In the genomic region with DNA sequence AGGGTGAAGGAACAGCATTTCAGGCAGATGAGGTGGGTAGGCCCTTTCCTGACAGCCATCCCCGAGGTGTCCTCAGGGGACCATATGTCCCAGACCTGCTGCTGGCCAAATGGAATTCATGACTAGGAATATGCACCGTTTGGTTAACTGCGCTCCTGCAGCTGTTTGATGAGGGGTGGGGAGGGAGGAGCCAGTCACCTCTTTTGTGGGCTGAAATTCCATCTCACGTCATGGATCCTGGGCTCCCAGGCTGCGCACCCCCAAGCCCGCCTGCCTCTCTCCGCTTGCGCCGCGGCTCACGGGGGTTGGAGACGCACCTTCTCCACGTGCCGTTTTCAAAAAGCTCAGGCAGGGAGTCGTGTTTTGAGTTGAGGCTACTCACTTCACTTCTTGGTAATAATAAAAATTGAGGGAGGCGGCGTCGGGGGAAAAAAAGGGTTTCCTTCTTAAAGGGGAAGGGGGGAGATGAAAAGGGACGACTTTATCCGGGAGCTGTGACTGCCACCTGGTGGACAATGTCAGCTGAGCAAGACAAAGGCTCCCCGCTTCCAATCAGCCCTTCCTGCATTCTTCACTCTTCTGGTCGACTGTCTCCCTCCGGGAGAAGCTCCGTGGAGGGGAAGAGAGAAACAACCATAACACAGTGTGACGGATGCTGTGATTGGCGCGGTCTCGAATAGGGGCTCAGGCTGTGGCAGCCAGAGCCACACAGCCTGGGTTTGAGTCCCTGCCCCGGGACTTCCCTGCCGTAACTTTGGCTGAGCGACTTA, we compare ENCODE assay signal across 1 cellular context.
TF ChIP-seq lines count a peak whose summit lies in the region.

No MANE protein-coding gene starts in this region.

TF ChIP-seq in K562, 482 proteins besides CTCF, POLR2A, EP300 and RAD21 (continued from another document and continues in another):
- TF ChIP-seq, protein P1, sequence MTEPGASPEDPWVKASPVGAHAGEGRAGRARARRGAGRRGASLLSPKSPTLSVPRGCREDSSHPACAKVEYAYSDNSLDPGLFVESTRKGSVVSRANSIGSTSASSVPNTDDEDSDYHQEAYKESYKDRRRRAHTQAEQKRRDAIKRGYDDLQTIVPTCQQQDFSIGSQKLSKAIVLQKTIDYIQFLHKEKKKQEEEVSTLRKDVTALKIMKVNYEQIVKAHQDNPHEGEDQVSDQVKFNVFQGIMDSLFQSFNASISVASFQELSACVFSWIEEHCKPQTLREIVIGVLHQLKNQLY (CRISPR knock-in tag; conservative IDR thresholded peaks at IDR 0.05), result no peak
- TF ChIP-seq ZBTB33 (CRISPR knock-in tag; IDR thresholded peaks at IDR 0.05) (peak; percentile 78), SMAD4 (CRISPR knock-in tag; conservative IDR thresholded peaks at IDR 0.05) (peak; percentile 59; the same call in 1 of the 2 replicates), TCF7 (IDR thresholded peaks at IDR 0.05; ENCODE audit: borderline replicate concordance) (0 out of 2 replicates have a peak, but pooled peaks have one; percentile 56), POLR2G (IDR thresholded peaks at IDR 0.05; ENCODE audit: low read depth, low read length) (0 out of 2 replicates have a peak, but pooled peaks have one; percentile 10), TAF15 (IDR thresholded peaks at IDR 0.05; ENCODE audit: low read depth, low read length) (no peak), DEAF1 (CRISPR knock-in tag; IDR thresholded peaks at IDR 0.05) (peak; percentile 76), JUND (IDR thresholded peaks at IDR 0.05; ENCODE audit: borderline replicate concordance, low read depth, low read length) (peak; percentile 30; the same call in 1 of the 2 replicates), JUND (tag; IDR thresholded peaks at IDR 0.05; ENCODE audit: borderline replicate concordance, low read depth, low read length) (no peak), LCOR (CRISPR knock-in tag; IDR thresholded peaks at IDR 0.05) (0 out of 2 replicates have a peak, but pooled peaks have one; percentile 22), ZNF77 (CRISPR knock-in tag; IDR thresholded peaks at IDR 0.05) (no peak), CREM (IDR thresholded peaks at IDR 0.05; ENCODE audit: low read depth) (0 out of 2 replicates have a peak, but pooled peaks have one; percentile 7), MCM5 (IDR thresholded peaks at IDR 0.05; ENCODE audit: low read depth) (no peak), ZNF133 (CRISPR knock-in tag; IDR thresholded peaks at IDR 0.05) (peak; percentile 61; the same call in 1 of the 2 replicates), CTBP1 (IDR thresholded peaks at IDR 0.05; ENCODE audit: borderline replicate concordance) (peak; percentile 61; the same call in 1 of the 2 replicates), SMC3 (conservative IDR thresholded peaks at IDR 0.05; ENCODE audit: insufficient read depth, low read depth, low read length) (peak; percentile 96), E2F6 (IDR thresholded peaks at IDR 0.05; ENCODE audit: borderline replicate concordance in 1 of 2, extremely low read depth in 1 of 2, insufficient read depth in 1 of 2, insufficient read length in 1 of 2, low read depth in 1 of 2, low read length in 1 of 2, poor library complexity in 1 of 2, severe bottlenecking in 1 of 2) (peak in 1 of 2 experiments; percentile 5), KLF10 (CRISPR knock-in tag; IDR thresholded peaks at IDR 0.05) (no peak), MAFK (IDR thresholded peaks at IDR 0.05; ENCODE audit: low read length) (no peak), MAZ (CRISPR knock-in tag; conservative IDR thresholded peaks at IDR 0.05 in 1 of 2, IDR thresholded peaks at IDR 0.05 in 1 of 2) (peak in 1 of 2 experiments; percentile 60; a peak in 2 of 4 replicates), CC2D1A (IDR thresholded peaks at IDR 0.05) (peak; percentile 86), ARID2 (IDR thresholded peaks at IDR 0.05) (peak; percentile 82), SPI1 (IDR thresholded peaks at IDR 0.05; ENCODE audit: borderline replicate concordance, low read depth, low read length) (peak; percentile 46; the same call in 1 of the 2 replicates), HNRNPUL1 (IDR thresholded peaks at IDR 0.05; ENCODE audit: low read length) (no peak), RB1 (IDR thresholded peaks at IDR 0.05; ENCODE audit: low read depth) (peak; percentile 30; the same call in 1 of the 2 replicates), CAMTA2 (CRISPR knock-in tag; conservative IDR thresholded peaks at IDR 0.05) (no peak), RBBP5 (IDR thresholded peaks at IDR 0.05; ENCODE audit: borderline replicate concordance, insufficient read depth, low read length, poor library complexity, severe bottlenecking) (peak; percentile 32), XRCC5 (IDR thresholded peaks at IDR 0.05; ENCODE audit: low read depth, low read length) (0 out of 2 replicates have a peak, but pooled peaks have one; percentile 3), RBM39 (optimal IDR thresholded peaks at IDR 0.05; ENCODE audit: low read depth, low read length) (peak; percentile 46), SOX6 (IDR thresholded peaks at IDR 0.05) (peak; percentile 8; the same call in 1 of the 2 replicates), SRSF1 (IDR thresholded peaks at IDR 0.05; ENCODE audit: low read depth, low read length) (no peak), ETV5 (CRISPR knock-in tag; IDR thresholded peaks at IDR 0.05; ENCODE audit: low read depth) (0 out of 2 replicates have a peak, but pooled peaks have one; percentile 11)
- TF ChIP-seq, protein P2, sequence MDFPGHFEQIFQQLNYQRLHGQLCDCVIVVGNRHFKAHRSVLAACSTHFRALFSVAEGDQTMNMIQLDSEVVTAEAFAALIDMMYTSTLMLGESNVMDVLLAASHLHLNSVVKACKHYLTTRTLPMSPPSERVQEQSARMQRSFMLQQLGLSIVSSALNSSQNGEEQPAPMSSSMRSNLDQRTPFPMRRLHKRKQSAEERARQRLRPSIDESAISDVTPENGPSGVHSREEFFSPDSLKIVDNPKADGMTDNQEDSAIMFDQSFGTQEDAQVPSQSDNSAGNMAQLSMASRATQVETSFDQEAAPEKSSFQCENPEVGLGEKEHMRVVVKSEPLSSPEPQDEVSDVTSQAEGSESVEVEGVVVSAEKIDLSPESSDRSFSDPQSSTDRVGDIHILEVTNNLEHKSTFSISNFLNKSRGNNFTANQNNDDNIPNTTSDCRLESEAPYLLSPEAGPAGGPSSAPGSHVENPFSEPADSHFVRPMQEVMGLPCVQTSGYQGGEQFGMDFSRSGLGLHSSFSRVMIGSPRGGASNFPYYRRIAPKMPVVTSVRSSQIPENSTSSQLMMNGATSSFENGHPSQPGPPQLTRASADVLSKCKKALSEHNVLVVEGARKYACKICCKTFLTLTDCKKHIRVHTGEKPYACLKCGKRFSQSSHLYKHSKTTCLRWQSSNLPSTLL (IDR thresholded peaks at IDR 0.05), result no peak
- TF ChIP-seq, protein P3, sequence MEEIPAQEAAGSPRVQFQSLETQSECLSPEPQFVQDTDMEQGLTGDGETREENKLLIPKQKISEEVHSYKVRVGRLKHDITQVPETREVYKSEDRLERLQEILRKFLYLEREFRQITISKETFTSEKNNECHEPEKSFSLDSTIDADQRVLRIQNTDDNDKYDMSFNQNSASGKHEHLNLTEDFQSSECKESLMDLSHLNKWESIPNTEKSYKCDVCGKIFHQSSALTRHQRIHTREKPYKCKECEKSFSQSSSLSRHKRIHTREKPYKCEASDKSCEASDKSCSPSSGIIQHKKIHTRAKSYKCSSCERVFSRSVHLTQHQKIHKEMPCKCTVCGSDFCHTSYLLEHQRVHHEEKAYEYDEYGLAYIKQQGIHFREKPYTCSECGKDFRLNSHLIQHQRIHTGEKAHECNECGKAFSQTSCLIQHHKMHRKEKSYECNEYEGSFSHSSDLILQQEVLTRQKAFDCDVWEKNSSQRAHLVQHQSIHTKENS (CRISPR knock-in tag; IDR thresholded peaks at IDR 0.05), result no peak
- TF ChIP-seq, protein P4, sequence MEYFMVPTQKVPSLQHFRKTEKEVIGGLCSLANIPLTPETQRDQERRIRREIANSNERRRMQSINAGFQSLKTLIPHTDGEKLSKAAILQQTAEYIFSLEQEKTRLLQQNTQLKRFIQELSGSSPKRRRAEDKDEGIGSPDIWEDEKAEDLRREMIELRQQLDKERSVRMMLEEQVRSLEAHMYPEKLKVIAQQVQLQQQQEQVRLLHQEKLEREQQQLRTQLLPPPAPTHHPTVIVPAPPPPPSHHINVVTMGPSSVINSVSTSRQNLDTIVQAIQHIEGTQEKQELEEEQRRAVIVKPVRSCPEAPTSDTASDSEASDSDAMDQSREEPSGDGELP (CRISPR knock-in tag; IDR thresholded peaks at IDR 0.05; ENCODE audit: borderline replicate concordance), result peak; percentile 55; the same call in 1 of the 2 replicates
- TF ChIP-seq, protein P5, sequence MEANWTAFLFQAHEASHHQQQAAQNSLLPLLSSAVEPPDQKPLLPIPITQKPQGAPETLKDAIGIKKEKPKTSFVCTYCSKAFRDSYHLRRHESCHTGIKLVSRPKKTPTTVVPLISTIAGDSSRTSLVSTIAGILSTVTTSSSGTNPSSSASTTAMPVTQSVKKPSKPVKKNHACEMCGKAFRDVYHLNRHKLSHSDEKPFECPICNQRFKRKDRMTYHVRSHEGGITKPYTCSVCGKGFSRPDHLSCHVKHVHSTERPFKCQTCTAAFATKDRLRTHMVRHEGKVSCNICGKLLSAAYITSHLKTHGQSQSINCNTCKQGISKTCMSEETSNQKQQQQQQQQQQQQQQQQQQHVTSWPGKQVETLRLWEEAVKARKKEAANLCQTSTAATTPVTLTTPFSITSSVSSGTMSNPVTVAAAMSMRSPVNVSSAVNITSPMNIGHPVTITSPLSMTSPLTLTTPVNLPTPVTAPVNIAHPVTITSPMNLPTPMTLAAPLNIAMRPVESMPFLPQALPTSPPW (CRISPR knock-in tag; IDR thresholded peaks at IDR 0.05), result peak; percentile 63
- TF ChIP-seq, protein P6, sequence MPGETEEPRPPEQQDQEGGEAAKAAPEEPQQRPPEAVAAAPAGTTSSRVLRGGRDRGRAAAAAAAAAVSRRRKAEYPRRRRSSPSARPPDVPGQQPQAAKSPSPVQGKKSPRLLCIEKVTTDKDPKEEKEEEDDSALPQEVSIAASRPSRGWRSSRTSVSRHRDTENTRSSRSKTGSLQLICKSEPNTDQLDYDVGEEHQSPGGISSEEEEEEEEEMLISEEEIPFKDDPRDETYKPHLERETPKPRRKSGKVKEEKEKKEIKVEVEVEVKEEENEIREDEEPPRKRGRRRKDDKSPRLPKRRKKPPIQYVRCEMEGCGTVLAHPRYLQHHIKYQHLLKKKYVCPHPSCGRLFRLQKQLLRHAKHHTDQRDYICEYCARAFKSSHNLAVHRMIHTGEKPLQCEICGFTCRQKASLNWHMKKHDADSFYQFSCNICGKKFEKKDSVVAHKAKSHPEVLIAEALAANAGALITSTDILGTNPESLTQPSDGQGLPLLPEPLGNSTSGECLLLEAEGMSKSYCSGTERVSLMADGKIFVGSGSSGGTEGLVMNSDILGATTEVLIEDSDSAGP (CRISPR knock-in tag; IDR thresholded peaks at IDR 0.05), result 0 out of 2 replicates have a peak, but pooled peaks have one; percentile 66
- TF ChIP-seq, protein P7, sequence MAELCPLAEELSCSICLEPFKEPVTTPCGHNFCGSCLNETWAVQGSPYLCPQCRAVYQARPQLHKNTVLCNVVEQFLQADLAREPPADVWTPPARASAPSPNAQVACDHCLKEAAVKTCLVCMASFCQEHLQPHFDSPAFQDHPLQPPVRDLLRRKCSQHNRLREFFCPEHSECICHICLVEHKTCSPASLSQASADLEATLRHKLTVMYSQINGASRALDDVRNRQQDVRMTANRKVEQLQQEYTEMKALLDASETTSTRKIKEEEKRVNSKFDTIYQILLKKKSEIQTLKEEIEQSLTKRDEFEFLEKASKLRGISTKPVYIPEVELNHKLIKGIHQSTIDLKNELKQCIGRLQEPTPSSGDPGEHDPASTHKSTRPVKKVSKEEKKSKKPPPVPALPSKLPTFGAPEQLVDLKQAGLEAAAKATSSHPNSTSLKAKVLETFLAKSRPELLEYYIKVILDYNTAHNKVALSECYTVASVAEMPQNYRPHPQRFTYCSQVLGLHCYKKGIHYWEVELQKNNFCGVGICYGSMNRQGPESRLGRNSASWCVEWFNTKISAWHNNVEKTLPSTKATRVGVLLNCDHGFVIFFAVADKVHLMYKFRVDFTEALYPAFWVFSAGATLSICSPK (IDR thresholded peaks at IDR 0.05; ENCODE audit: borderline replicate concordance), result peak; percentile 87; the same call in 1 of the 2 replicates
- TF ChIP-seq, protein P8, sequence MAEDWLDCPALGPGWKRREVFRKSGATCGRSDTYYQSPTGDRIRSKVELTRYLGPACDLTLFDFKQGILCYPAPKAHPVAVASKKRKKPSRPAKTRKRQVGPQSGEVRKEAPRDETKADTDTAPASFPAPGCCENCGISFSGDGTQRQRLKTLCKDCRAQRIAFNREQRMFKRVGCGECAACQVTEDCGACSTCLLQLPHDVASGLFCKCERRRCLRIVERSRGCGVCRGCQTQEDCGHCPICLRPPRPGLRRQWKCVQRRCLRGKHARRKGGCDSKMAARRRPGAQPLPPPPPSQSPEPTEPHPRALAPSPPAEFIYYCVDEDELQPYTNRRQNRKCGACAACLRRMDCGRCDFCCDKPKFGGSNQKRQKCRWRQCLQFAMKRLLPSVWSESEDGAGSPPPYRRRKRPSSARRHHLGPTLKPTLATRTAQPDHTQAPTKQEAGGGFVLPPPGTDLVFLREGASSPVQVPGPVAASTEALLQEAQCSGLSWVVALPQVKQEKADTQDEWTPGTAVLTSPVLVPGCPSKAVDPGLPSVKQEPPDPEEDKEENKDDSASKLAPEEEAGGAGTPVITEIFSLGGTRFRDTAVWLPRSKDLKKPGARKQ (CRISPR knock-in tag; IDR thresholded peaks at IDR 0.05), result 0 out of 2 replicates have a peak, but pooled peaks have one; percentile 48
